1 cellular context compared by ENCODE assay signal in the genomic region with DNA sequence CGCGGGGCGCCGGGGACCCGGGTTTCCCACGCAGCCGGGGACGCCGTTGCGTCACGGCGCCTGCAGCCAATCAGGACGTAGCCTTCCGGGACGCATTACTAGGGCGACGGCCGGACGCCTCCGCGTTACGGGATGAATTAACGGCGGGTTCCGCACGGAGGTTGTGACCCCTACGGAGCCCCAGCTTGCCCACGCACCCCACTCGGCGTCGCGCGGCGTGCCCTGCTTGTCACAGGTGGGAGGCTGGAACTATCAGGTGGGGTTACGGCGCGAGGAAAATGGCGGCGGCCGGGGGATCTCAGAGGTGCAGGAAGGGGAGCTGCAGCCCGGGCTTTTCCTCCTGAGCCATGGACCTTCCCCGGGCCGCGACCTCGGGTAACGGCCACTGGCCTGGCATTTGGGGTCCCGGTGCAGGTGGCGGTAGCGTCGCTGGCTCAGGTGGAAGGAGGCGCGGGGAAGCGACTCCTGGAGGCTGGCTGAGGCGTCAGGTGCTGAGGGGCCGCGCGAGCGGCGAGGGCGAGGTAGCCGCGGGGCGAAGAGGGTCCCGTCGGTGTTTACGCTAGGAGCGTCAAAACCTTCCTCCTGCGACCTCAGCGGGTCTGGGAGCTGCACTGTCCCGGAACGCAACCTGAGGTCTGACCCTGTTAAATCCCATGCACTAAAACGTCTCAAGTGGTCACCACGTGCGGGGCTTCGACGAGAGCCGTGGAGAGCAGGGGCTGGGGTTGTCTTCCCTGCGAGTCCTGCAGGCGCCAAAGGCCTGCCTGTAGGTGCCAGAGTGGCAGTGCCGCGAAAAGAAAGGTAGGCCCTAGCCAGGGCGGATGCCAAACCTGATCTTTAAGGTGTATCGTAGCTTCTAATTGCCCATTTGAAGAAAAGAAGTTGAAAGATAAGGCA.
A peak's percentile ranks its signal among the peaks of the same experiment; 100 is the strongest.
TF ChIP-seq lines count a peak whose summit lies in the region.

A gene (plus strand): TSS at position 98 of the 897 bp plus-strand sequence. CDS start 78,345 bp downstream, outside the sequence.

TF ChIP-seq in HepG2, 621 proteins besides CTCF, POLR2A, EP300 and RAD21 (continued from another document):
- TF ChIP-seq, protein P1, sequence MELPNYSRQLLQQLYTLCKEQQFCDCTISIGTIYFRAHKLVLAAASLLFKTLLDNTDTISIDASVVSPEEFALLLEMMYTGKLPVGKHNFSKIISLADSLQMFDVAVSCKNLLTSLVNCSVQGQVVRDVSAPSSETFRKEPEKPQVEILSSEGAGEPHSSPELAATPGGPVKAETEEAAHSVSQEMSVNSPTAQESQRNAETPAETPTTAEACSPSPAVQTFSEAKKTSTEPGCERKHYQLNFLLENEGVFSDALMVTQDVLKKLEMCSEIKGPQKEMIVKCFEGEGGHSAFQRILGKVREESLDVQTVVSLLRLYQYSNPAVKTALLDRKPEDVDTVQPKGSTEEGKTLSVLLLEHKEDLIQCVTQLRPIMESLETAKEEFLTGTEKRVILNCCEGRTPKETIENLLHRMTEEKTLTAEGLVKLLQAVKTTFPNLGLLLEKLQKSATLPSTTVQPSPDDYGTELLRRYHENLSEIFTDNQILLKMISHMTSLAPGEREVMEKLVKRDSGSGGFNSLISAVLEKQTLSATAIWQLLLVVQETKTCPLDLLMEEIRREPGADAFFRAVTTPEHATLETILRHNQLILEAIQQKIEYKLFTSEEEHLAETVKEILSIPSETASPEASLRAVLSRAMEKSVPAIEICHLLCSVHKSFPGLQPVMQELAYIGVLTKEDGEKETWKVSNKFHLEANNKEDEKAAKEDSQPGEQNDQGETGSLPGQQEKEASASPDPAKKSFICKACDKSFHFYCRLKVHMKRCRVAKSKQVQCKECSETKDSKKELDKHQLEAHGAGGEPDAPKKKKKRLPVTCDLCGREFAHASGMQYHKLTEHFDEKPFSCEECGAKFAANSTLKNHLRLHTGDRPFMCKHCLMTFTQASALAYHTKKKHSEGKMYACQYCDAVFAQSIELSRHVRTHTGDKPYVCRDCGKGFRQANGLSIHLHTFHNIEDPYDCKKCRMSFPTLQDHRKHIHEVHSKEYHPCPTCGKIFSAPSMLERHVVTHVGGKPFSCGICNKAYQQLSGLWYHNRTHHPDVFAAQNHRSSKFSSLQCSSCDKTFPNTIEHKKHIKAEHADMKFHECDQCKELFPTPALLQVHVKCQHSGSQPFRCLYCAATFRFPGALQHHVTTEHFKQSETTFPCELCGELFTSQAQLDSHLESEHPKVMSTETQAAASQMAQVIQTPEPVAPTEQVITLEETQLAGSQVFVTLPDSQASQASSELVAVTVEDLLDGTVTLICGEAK (IDR thresholded peaks at IDR 0.05) = no peak
- TF ChIP-seq, protein P1 (CRISPR knock-in tag; IDR thresholded peaks at IDR 0.05) = peak; percentile 96
- TF ChIP-seq, protein P2, sequence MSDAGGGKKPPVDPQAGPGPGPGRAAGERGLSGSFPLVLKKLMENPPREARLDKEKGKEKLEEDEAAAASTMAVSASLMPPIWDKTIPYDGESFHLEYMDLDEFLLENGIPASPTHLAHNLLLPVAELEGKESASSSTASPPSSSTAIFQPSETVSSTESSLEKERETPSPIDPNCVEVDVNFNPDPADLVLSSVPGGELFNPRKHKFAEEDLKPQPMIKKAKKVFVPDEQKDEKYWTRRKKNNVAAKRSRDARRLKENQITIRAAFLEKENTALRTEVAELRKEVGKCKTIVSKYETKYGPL (CRISPR knock-in tag; IDR thresholded peaks at IDR 0.05) = peak; percentile 95
- peak; percentile 98; the same call in 1 of the 2 replicates for TF ChIP-seq ZNF253 (CRISPR knock-in tag; IDR thresholded peaks at IDR 0.05; ENCODE audit: borderline replicate concordance)
- TF ChIP-seq NR3C1 (CRISPR knock-in tag; IDR thresholded peaks at IDR 0.05) = no peak
- no peak; the same call in 1 of the 2 replicates for TF ChIP-seq SP140L (CRISPR knock-in tag; IDR thresholded peaks at IDR 0.05; ENCODE audit: borderline replicate concordance)
- peak; percentile 97 for TF ChIP-seq ZNF446 (CRISPR knock-in tag; IDR thresholded peaks at IDR 0.05)
- no peak for TF ChIP-seq KAT2B (IDR thresholded peaks at IDR 0.05; ENCODE audit: borderline replicate concordance, low read depth, low read length)
- TF ChIP-seq, protein P3, sequence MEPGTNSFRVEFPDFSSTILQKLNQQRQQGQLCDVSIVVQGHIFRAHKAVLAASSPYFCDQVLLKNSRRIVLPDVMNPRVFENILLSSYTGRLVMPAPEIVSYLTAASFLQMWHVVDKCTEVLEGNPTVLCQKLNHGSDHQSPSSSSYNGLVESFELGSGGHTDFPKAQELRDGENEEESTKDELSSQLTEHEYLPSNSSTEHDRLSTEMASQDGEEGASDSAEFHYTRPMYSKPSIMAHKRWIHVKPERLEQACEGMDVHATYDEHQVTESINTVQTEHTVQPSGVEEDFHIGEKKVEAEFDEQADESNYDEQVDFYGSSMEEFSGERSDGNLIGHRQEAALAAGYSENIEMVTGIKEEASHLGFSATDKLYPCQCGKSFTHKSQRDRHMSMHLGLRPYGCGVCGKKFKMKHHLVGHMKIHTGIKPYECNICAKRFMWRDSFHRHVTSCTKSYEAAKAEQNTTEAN (CRISPR knock-in tag; conservative IDR thresholded peaks at IDR 0.05) = peak; percentile 84
- TF ChIP-seq CBX1 (IDR thresholded peaks at IDR 0.05; ENCODE audit: low read depth) = no peak
- peak; percentile 95 for TF ChIP-seq KAT7 (CRISPR knock-in tag; IDR thresholded peaks at IDR 0.05; ENCODE audit: borderline replicate concordance)
- peak; percentile 99 for TF ChIP-seq KMT2B (CRISPR knock-in tag; IDR thresholded peaks at IDR 0.05)
- TF ChIP-seq, protein P4, sequence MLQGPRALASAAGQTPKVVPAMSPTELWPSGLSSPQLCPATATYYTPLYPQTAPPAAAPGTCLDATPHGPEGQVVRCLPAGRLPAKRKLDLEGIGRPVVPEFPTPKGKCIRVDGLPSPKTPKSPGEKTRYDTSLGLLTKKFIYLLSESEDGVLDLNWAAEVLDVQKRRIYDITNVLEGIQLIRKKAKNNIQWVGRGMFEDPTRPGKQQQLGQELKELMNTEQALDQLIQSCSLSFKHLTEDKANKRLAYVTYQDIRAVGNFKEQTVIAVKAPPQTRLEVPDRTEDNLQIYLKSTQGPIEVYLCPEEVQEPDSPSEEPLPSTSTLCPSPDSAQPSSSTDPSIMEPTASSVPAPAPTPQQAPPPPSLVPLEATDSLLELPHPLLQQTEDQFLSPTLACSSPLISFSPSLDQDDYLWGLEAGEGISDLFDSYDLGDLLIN (CRISPR knock-in tag; IDR thresholded peaks at IDR 0.05; ENCODE audit: borderline replicate concordance) = peak; percentile 45
- peak; percentile 86; the same call in 1 of the 2 replicates for TF ChIP-seq NCOA1 (CRISPR knock-in tag; IDR thresholded peaks at IDR 0.05)
- TF ChIP-seq, protein P5, sequence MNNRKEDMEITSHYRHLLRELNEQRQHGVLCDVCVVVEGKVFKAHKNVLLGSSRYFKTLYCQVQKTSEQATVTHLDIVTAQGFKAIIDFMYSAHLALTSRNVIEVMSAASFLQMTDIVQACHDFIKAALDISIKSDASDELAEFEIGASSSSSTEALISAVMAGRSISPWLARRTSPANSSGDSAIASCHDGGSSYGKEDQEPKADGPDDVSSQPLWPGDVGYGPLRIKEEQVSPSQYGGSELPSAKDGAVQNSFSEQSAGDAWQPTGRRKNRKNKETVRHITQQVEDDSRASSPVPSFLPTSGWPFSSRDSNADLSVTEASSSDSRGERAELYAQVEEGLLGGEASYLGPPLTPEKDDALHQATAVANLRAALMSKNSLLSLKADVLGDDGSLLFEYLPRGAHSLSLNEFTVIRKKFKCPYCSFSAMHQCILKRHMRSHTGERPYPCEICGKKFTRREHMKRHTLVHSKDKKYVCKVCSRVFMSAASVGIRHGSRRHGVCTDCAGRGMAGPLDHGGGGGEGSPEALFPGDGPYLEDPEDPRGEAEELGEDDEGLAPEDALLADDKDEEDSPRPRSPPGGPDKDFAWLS (CRISPR knock-in tag; IDR thresholded peaks at IDR 0.05; ENCODE audit: borderline replicate concordance) = no peak
- peak; percentile 81 for TF ChIP-seq CEBPG (CRISPR knock-in tag; IDR thresholded peaks at IDR 0.05)
- TF ChIP-seq, protein P6, sequence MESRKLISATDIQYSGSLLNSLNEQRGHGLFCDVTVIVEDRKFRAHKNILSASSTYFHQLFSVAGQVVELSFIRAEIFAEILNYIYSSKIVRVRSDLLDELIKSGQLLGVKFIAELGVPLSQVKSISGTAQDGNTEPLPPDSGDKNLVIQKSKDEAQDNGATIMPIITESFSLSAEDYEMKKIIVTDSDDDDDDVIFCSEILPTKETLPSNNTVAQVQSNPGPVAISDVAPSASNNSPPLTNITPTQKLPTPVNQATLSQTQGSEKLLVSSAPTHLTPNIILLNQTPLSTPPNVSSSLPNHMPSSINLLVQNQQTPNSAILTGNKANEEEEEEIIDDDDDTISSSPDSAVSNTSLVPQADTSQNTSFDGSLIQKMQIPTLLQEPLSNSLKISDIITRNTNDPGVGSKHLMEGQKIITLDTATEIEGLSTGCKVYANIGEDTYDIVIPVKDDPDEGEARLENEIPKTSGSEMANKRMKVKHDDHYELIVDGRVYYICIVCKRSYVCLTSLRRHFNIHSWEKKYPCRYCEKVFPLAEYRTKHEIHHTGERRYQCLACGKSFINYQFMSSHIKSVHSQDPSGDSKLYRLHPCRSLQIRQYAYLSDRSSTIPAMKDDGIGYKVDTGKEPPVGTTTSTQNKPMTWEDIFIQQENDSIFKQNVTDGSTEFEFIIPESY (CRISPR knock-in tag; IDR thresholded peaks at IDR 0.05) = peak; percentile 90
- no peak for TF ChIP-seq ZNF33A (CRISPR knock-in tag; IDR thresholded peaks at IDR 0.05; ENCODE audit: borderline replicate concordance)
- TF ChIP-seq ZNF724P (CRISPR knock-in tag; IDR thresholded peaks at IDR 0.05; ENCODE audit: borderline replicate concordance) = peak; percentile 94
- TF ChIP-seq KLF12 (CRISPR knock-in tag; IDR thresholded peaks at IDR 0.05; ENCODE audit: borderline replicate concordance) = peak; percentile 86; the same call in 1 of the 2 replicates
- peak; percentile 97 for TF ChIP-seq ZNF782 (CRISPR knock-in tag; IDR thresholded peaks at IDR 0.05; ENCODE audit: borderline replicate concordance)
- TF ChIP-seq CHD4 (IDR thresholded peaks at IDR 0.05; ENCODE audit: borderline replicate concordance, low read length) = no peak
- peak; percentile 85; the same call in 1 of the 2 replicates for TF ChIP-seq ZMYM4 (CRISPR knock-in tag; IDR thresholded peaks at IDR 0.05)
- TF ChIP-seq, protein P7, sequence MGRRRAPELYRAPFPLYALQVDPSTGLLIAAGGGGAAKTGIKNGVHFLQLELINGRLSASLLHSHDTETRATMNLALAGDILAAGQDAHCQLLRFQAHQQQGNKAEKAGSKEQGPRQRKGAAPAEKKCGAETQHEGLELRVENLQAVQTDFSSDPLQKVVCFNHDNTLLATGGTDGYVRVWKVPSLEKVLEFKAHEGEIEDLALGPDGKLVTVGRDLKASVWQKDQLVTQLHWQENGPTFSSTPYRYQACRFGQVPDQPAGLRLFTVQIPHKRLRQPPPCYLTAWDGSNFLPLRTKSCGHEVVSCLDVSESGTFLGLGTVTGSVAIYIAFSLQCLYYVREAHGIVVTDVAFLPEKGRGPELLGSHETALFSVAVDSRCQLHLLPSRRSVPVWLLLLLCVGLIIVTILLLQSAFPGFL (CRISPR knock-in tag; IDR thresholded peaks at IDR 0.05) = peak; percentile 81; the same call in 1 of the 2 replicates
- peak; percentile 71 for TF ChIP-seq NCOA2 (CRISPR knock-in tag; IDR thresholded peaks at IDR 0.05)
- TF ChIP-seq SOX6 (IDR thresholded peaks at IDR 0.05) = no peak
- TF ChIP-seq SOX6 (CRISPR knock-in tag; IDR thresholded peaks at IDR 0.05) = peak; percentile 43; the same call in 1 of the 2 replicates
